In the genomic region with DNA sequence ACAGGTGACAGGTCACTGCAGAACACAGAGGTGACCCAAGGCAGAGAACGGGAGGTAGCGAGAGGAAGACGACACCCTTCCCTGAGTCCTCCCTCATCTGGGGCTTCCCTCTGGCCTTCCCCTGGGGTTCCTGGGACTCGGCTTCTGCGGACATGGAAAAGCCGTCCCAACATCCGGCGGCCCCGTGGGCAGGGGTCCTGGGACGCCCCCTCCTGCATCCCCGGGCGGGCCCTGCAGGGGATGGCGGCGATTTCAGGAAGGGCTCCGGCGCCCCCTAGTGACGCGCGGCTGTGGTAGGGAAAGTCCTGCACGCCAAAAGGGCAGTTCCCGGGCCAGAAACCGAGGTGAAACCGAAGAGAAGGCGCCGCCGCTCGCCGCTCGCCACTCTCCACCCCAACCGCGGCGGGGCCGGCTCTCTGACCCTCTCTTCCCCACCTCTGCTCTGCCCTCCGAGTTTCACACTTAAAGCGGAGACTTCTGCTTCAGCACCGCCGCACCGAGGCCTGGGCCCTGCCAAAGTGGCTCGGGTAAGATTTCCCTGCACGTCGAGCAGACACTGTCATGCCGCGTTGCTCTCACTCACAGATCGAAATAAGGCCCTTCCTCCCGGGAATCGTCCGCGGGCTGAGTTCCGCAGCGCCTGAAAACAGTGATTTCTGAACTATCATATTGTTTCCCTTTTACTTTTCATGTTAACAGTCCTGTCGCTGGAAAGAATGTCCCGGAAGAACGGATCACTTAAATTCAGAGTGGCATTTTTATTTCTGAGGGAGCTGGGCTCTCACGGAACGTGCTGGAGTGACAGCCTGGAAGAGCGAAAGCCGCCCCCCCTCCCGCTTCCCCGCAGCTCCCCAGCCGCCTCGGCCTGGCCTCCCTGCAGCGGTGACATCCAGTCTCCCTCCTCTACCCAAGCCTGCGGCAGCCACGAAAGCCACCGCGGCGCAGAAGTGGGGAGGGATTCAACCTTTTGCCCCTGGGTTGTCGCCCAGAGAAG, we compare ENCODE assay signal across 8 cellular contexts.
A peak's percentile ranks its signal among the peaks of the same experiment; 100 is the strongest.
DNase-seq lines count a peak whose midpoint lies in the region; ATAC-seq, FAIRE-seq and TF ChIP-seq lines count a peak whose summit lies in the region.

No MANE protein-coding gene starts in this region.

- peak; percentile 87 for TF ChIP-seq RAD21 in HepG2 (CRISPR knock-in tag; IDR thresholded peaks at IDR 0.05)

- H3K9me3 ChIP-seq in HepG2 (ENCODE audit: low read length) = peaks cover 4% of the 10 kb centered on the region; the same call in 1 of the 2 replicates

- ATAC-seq in HG02840 (IDR thresholded peaks at IDR 0.05; ENCODE audit: low FRiP score, unreplicated experiment) = peak; percentile 75
- ATAC-seq in HepG2 = peak; percentile 96

- POLR2A ChIA-PET in HepG2 (lab: Yijun Ruan, JAX) = no interaction called here

- H3K27me3 Mint-ChIP-seq in dendritic cell treated with granulocyte-macrophage colony-stimulating factor and Interleukin-4, amounts not matched to agents 40 ng/mL and 50 ng/mL, for 4 days = peaks cover 12% of the 10 kb centered on the region

- CTCF ChIA-PET in HepG2 (lab: Yijun Ruan, JAX; ENCODE audit: low intra/inter-chr PET ratio, low total read pairs) = interaction anchor here (0.7 to 2.3 kb wide), 5 partner anchors 119 to 1663 kb away, joined by 3 to 17 read pairs (median 4); no protein-coding TSS in a partner anchor

- no peak for FAIRE-seq in HepG2 (lab: Jason Lieb, UNC)

- peak overlapping the region; percentile 81 for H3K4me3 Mint-ChIP-seq in dendritic cell treated with granulocyte-macrophage colony-stimulating factor and Interleukin-4, amounts not matched to agents 40 ng/mL and 50 ng/mL, for 4 days

- peak; percentile 97 for TF ChIP-seq CTCF in HepG2 (CRISPR knock-in tag; IDR thresholded peaks at IDR 0.05)

- intact Hi-C loops in dendritic cell treated with granulocyte-macrophage colony-stimulating factor and Interleukin-4, amounts not matched to agents 40 ng/mL and 50 ng/mL, for 4 days (cut with micrococcal nuclease) = loop anchor here (2.0 to 10.0 kb wide), 2 partner anchors 328 to 1662 kb away; no protein-coding TSS in a partner anchor
- intact Hi-C loops in HepG2 (cut with micrococcal nuclease; ENCODE audit: unreplicated experiment) = loop anchor here (1.0 kb wide), 2 partner anchors 119 to 328 kb away; no protein-coding TSS in a partner anchor

- H3K27me3 ChIP-seq in HepG2 (ENCODE audit: control insufficient read depth in 1 of 2, insufficient read depth in 2 of 2, low read length in 2 of 2) = 0 out of 5 replicates have a peak, but pooled peaks cover 0 to 2% of the 10 kb centered on the region in 2 experiments

- H3K4me2 ChIP-seq in HepG2 (ENCODE audit: low read depth, low read length) = peak overlapping the region; percentile 73

- no peaks in the 10 kb centered on the region for H4K20me1 ChIP-seq in HepG2 (ENCODE audit: insufficient read depth, low read length)

- no peaks in the 10 kb centered on the region for H3K4me1 ChIP-seq in HepG2 (ENCODE audit: insufficient read depth, low read length)

- 43% methylated on average over 36 of the region's 68 CpGs for WGBS in HepG2 (ENCODE audit: low lambda C conversion rate)

- peaks cover under 1% of the 10 kb centered on the region for H3K9me3 Mint-ChIP-seq in dendritic cell treated with granulocyte-macrophage colony-stimulating factor and Interleukin-4, amounts not matched to agents 40 ng/mL and 50 ng/mL, for 4 days

- no peaks in the 10 kb centered on the region for H3K36me3 Mint-ChIP-seq in dendritic cell treated with granulocyte-macrophage colony-stimulating factor and Interleukin-4, amounts not matched to agents 40 ng/mL and 50 ng/mL, for 4 days (ENCODE audit: low read depth)

- no TSS peak for BruUV-seq in HepG2 (replicated peaks; lab: Mats Ljungman, UMichigan)

- peak; percentile 32 for DNase-seq in NK-92 treated with Interleukin-12 subunit alpha and Interleukin-12 subunit beta, amount 100 ng/mL, for 24 hours (lab: John Stamatoyannopoulos, UW)
- no peak for DNase-seq in NK-92 (lab: John Stamatoyannopoulos, UW; ENCODE audit: unreplicated experiment)
- peak; percentile 36 for DNase-seq in NCI-H2029 treated with DMSO at 0.1 percent for 48 hours (lab: John Stamatoyannopoulos, UW)
- DNase-seq in activated CD4-positive, alpha-beta T cell treated with anti-CD3 and anti-CD28 coated beads for 4 hours = peak; percentile 47 to 51
- DNase-seq in HepG2 (ENCODE audit: low spot score) = peak; percentile 35
- peak; percentile 33 for DNase-seq in stimulated activated CD4-positive, alpha-beta T cell treated with anti-CD3 and anti-CD28 coated beads, Interleukin-2, amount 100 ng/mL, for 4 hours (ENCODE audit: low read depth)

- H3K4me3 ChIP-seq in HepG2 (replicated peaks in 1 of 3; ENCODE audit: insufficient read depth in 1 of 3, low read depth in 2 of 3, low read length in 3 of 3) = peak overlapping the region in 2 of 3 experiments; percentile 36 to 56; a peak in 4 of 6 replicates

- no peak for TF ChIP-seq POLR2A in HepG2 (IDR thresholded peaks at IDR 0.05; ENCODE audit: insufficient read depth in 1 of 2, low read depth in 2 of 2, low read length in 2 of 2)

- no peak overlapping the region for H3K27ac ChIP-seq in HepG2 (ENCODE audit: extremely low read length, insufficient read depth, low read length)

- in situ Hi-C loops in HepG2 (cut with HindIII; ENCODE audit: extremely low pct_ligation_motif_present, low pct_unique_long_range_greater_than_20kb) = loop anchor here (5.0 to 25.0 kb wide), 3 partner anchors 116 to 1244 kb away; no protein-coding TSS in a partner anchor

- H3K4me1 Mint-ChIP-seq in dendritic cell treated with granulocyte-macrophage colony-stimulating factor and Interleukin-4, amounts not matched to agents 40 ng/mL and 50 ng/mL, for 4 days (ENCODE audit: low read depth) = peaks cover 11% of the 10 kb centered on the region

- H3K79me2 ChIP-seq in HepG2 (ENCODE audit: insufficient read depth, low read length) = no peaks in the 10 kb centered on the region

- H3K36me3 ChIP-seq in HepG2 (replicated peaks in 1 of 2; ENCODE audit: control insufficient read depth in 1 of 2, insufficient read depth in 2 of 2, low read length in 2 of 2) = no peaks in the 10 kb centered on the region

- no peak for TF ChIP-seq EP300 in HepG2 (IDR thresholded peaks at IDR 0.05; ENCODE audit: low read depth in 2 of 2, low read length in 2 of 2)
- TF ChIP-seq EP300 in HepG2 (CRISPR knock-in tag; IDR thresholded peaks at IDR 0.05; ENCODE audit: borderline replicate concordance) = no peak

- peak overlapping the region; percentile 23 for H3K27ac Mint-ChIP-seq in dendritic cell treated with granulocyte-macrophage colony-stimulating factor and Interleukin-4, amounts not matched to agents 40 ng/mL and 50 ng/mL, for 4 days

- peak overlapping the region; percentile 23 for H2AFZ ChIP-seq in HepG2 (ENCODE audit: low read length)

- H3K9ac ChIP-seq in HepG2 (ENCODE audit: insufficient read depth, low read depth, low read length) = peak overlapping the region; percentile 39; the same call in 1 of the 2 replicates

TF ChIP-seq in HepG2, 621 proteins besides CTCF, POLR2A, EP300 and RAD21 (continues in another document):
- TF ChIP-seq, protein P1, sequence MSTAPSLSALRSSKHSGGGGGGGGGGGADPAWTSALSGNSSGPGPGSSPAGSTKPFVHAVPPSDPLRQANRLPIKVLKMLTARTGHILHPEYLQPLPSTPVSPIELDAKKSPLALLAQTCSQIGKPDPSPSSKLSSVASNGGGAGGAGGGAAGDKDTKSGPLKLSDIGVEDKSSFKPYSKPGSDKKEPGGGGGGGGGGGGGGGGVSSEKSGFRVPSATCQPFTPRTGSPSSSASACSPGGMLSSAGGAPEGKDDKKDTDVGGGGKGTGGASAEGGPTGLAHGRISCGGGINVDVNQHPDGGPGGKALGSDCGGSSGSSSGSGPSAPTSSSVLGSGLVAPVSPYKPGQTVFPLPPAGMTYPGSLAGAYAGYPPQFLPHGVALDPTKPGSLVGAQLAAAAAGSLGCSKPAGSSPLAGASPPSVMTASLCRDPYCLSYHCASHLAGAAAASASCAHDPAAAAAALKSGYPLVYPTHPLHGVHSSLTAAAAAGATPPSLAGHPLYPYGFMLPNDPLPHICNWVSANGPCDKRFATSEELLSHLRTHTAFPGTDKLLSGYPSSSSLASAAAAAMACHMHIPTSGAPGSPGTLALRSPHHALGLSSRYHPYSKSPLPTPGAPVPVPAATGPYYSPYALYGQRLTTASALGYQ (CRISPR knock-in tag; IDR thresholded peaks at IDR 0.05) = no peak
- TF ChIP-seq RBM39 (IDR thresholded peaks at IDR 0.05; ENCODE audit: low read depth, low read length, poor library complexity, severe bottlenecking) (no peak), LCORL (IDR thresholded peaks at IDR 0.05) (no peak), LCORL (CRISPR knock-in tag; IDR thresholded peaks at IDR 0.05) (peak; percentile 60; the same call in 1 of the 2 replicates), MXD4 (CRISPR knock-in tag; IDR thresholded peaks at IDR 0.05) (no peak)
- TF ChIP-seq, protein P2, sequence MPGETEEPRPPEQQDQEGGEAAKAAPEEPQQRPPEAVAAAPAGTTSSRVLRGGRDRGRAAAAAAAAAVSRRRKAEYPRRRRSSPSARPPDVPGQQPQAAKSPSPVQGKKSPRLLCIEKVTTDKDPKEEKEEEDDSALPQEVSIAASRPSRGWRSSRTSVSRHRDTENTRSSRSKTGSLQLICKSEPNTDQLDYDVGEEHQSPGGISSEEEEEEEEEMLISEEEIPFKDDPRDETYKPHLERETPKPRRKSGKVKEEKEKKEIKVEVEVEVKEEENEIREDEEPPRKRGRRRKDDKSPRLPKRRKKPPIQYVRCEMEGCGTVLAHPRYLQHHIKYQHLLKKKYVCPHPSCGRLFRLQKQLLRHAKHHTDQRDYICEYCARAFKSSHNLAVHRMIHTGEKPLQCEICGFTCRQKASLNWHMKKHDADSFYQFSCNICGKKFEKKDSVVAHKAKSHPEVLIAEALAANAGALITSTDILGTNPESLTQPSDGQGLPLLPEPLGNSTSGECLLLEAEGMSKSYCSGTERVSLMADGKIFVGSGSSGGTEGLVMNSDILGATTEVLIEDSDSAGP (CRISPR knock-in tag; IDR thresholded peaks at IDR 0.05; ENCODE audit: borderline replicate concordance) = peak; percentile 64; the same call in 1 of the 2 replicates
- TF ChIP-seq, protein P3, sequence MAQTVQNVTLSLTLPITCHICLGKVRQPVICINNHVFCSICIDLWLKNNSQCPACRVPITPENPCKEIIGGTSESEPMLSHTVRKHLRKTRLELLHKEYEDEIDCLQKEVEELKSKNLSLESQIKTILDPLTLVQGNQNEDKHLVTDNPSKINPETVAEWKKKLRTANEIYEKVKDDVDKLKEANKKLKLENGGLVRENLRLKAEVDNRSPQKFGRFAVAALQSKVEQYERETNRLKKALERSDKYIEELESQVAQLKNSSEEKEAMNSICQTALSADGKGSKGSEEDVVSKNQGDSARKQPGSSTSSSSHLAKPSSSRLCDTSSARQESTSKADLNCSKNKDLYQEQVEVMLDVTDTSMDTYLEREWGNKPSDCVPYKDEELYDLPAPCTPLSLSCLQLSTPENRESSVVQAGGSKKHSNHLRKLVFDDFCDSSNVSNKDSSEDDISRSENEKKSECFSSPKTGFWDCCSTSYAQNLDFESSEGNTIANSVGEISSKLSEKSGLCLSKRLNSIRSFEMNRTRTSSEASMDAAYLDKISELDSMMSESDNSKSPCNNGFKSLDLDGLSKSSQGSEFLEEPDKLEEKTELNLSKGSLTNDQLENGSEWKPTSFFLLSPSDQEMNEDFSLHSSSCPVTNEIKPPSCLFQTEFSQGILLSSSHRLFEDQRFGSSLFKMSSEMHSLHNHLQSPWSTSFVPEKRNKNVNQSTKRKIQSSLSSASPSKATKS (CRISPR knock-in tag; IDR thresholded peaks at IDR 0.05) = no peak
